Comparison of ENCODE assay signal across 14 cellular contexts in genomic region chr20:44079968-44080560, GRCh38.
DNase-seq lines count a peak whose midpoint lies in the region; ATAC-seq and TF ChIP-seq lines count a peak whose summit lies in the region.
"Had no signal": no experiment of that assay in that cellular context is flagged by ENCODE, and none has a peak within 500 bp of the region (broad histone marks: within the 10 kb centered on the region; RNA-seq: fewer than 3 reads in every experiment).

No MANE protein-coding gene starts in this region.

- no peaks in the 10 kb centered on the region for H3K36me3 Mint-ChIP-seq in CD4-positive, CD25-positive, alpha-beta regulatory T cell
- H3K36me3 Mint-ChIP-seq in HFFc6 (ENCODE audit: low read depth) = no peaks in the 10 kb centered on the region
- H3K36me3 Mint-ChIP-seq: activated naive CD8-positive, alpha-beta T cell treated with anti-CD3 and anti-CD28 coated beads, Interleukin-2, amount 10 ng/mL, durations not matched to agents 7 days and 5 days; T-cell had no signal

- no peaks in the 10 kb centered on the region for H3K4me1 ChIP-seq in CD4-positive, CD25-positive, alpha-beta regulatory T cell (ENCODE audit: control insufficient read depth, insufficient read depth, low read length, poor library complexity, severe bottlenecking)
- peaks cover 31% of the 10 kb centered on the region for H3K4me1 ChIP-seq in PC-3 (ENCODE audit: insufficient read depth, low read length)
- H3K4me1 ChIP-seq: pancreas, vagina had no signal

- H3K27ac Mint-ChIP-seq in CD4-positive, CD25-positive, alpha-beta regulatory T cell = peak overlapping the region; percentile 61 to 89 (median 86)
- H3K27ac Mint-ChIP-seq in HFFc6 = peak overlapping the region; percentile 72
- H3K27ac Mint-ChIP-seq: activated CD4-positive, alpha-beta memory T cell treated with anti-CD3 and anti-CD28 coated beads, Interleukin-2, amount 10 ng/mL, durations not matched to agents 7 days and 5 days; activated naive CD8-positive, alpha-beta T cell treated with anti-CD3 and anti-CD28 coated beads, Interleukin-2, amount 10 ng/mL, durations not matched to agents 7 days and 5 days; T-cell had no signal

- no peaks in the 10 kb centered on the region for H3K36me3 ChIP-seq in CD4-positive, CD25-positive, alpha-beta regulatory T cell (ENCODE audit: control insufficient read depth, insufficient read depth, low read length)
- H3K36me3 ChIP-seq in PC-3 (ENCODE audit: low read depth, low read length) = no peaks in the 10 kb centered on the region
- H3K36me3 ChIP-seq: pancreas, vagina had no signal

- no peaks in the 10 kb centered on the region for H3F3A ChIP-seq in PC-3 (ENCODE audit: low read length, unreplicated experiment)

- CTCF ChIA-PET in PC-3 (lab: Charles Lee) = interaction anchor here (0.6 to 2.0 kb wide), 10 partner anchors 11 to 542 kb away, joined by 3 to 20 read pairs (median 4); no protein-coding TSS in a partner anchor

- no peak overlapping the region for H2AFZ ChIP-seq in PC-3 (ENCODE audit: low read length)

- no peaks in the 10 kb centered on the region for H4K20me1 ChIP-seq in PC-3 (ENCODE audit: low read length)

- DNase-seq in CD4-positive, CD25-positive, alpha-beta regulatory T cell = no peak
- DNase-seq in HFFc6 (no peak), myocyte (ENCODE audit: low read depth) (peak; percentile 77), PC-3 (no peak)

- no peak overlapping the region for H3K4me3 Mint-ChIP-seq in CD4-positive, CD25-positive, alpha-beta regulatory T cell
- peak overlapping the region; percentile 30; the same call in 1 of the 2 replicates for H3K4me3 Mint-ChIP-seq in HFFc6
- H3K4me3 Mint-ChIP-seq: activated CD4-positive, alpha-beta memory T cell treated with anti-CD3 and anti-CD28 coated beads, Interleukin-2, amount 10 ng/mL, durations not matched to agents 7 days and 5 days; activated naive CD8-positive, alpha-beta T cell treated with anti-CD3 and anti-CD28 coated beads, Interleukin-2, amount 10 ng/mL, durations not matched to agents 7 days and 5 days; activated T-cell treated with anti-CD3 and anti-CD28 coated beads, Interleukin-2, amount 50 U/mL, for 4 hours had no signal

- no peak overlapping the region for H3K4me2 ChIP-seq in PC-3 (ENCODE audit: low read length)

- H3K27ac ChIP-seq in CD4-positive, CD25-positive, alpha-beta regulatory T cell (ENCODE audit: insufficient read depth, low read length, poor library complexity, severe bottlenecking) = no peak overlapping the region
- 0 out of 2 replicates have a peak overlapping the region, but pooled peaks have one; percentile 3 for H3K27ac ChIP-seq in VCaP
- H3K27ac ChIP-seq in PC-3 (ENCODE audit: low read length) = no peak overlapping the region
- H3K27ac ChIP-seq: pancreas, skin epidermis, vagina had no signal

- H3K27me3 Mint-ChIP-seq in CD4-positive, CD25-positive, alpha-beta regulatory T cell = no peaks in the 10 kb centered on the region
- peaks cover 2% of the 10 kb centered on the region; the same call in 1 of the 2 replicates for H3K27me3 Mint-ChIP-seq in HFFc6 (ENCODE audit: insufficient read depth)
- H3K27me3 Mint-ChIP-seq: T-cell had no signal

- TF ChIP-seq CTCF in HFFc6 (IDR thresholded peaks at IDR 0.05) = no peak
- TF ChIP-seq CTCF in VCaP (conservative IDR thresholded peaks at IDR 0.05) = no peak
- TF ChIP-seq CTCF in PC-3 (conservative IDR thresholded peaks at IDR 0.05; ENCODE audit: low read depth, low read length) = no peak

- H3K27me3 ChIP-seq in CD4-positive, CD25-positive, alpha-beta regulatory T cell (ENCODE audit: control insufficient read depth, insufficient read depth, low read length) = no peaks in the 10 kb centered on the region
- no peaks in the 10 kb centered on the region for H3K27me3 ChIP-seq in PC-3 (ENCODE audit: low read length)
- H3K27me3 ChIP-seq: pancreas, vagina had no signal

- no peak overlapping the region for H3K4me3 ChIP-seq in CD4-positive, CD25-positive, alpha-beta regulatory T cell (ENCODE audit: low read depth, low read length)
- no peak overlapping the region for H3K4me3 ChIP-seq in PC-3 (ENCODE audit: low read length)
- H3K4me3 ChIP-seq: pancreas, skin epidermis, vagina had no signal

- intact Hi-C loops in PC-3 (cut with micrococcal nuclease) = loop anchor here (1.0 to 5.0 kb wide), 6 partner anchors 24 to 543 kb away; no protein-coding TSS in a partner anchor

- BruUV-seq in PC-3 (replicated peaks; lab: Mats Ljungman, UMichigan) = no TSS peak

- no peaks in the 10 kb centered on the region for H3K79me2 ChIP-seq in PC-3 (ENCODE audit: low read length)

- H3K9me3 ChIP-seq in CD4-positive, CD25-positive, alpha-beta regulatory T cell (ENCODE audit: control insufficient read depth in 2 of 2, low read length in 2 of 2) = no peaks in the 10 kb centered on the region
- no peaks in the 10 kb centered on the region for H3K9me3 ChIP-seq in PC-3 (ENCODE audit: low read length)
- H3K9me3 ChIP-seq: pancreas, vagina had no signal

- no peak overlapping the region for H3K9ac ChIP-seq in PC-3 (ENCODE audit: low read length)

- peaks cover 0 to 23% (median 15%) of the 10 kb centered on the region in 4 donors for H3K4me1 Mint-ChIP-seq in CD4-positive, CD25-positive, alpha-beta regulatory T cell
- peaks cover 37% of the 10 kb centered on the region for H3K4me1 Mint-ChIP-seq in HFFc6 (ENCODE audit: low read depth)

- no peaks in the 10 kb centered on the region for H3K9me3 Mint-ChIP-seq in CD4-positive, CD25-positive, alpha-beta regulatory T cell
- no peaks in the 10 kb centered on the region for H3K9me3 Mint-ChIP-seq in HFFc6
- H3K9me3 Mint-ChIP-seq: activated CD4-positive, alpha-beta memory T cell treated with anti-CD3 and anti-CD28 coated beads, Interleukin-2, amount 10 ng/mL, durations not matched to agents 7 days and 5 days; activated naive CD8-positive, alpha-beta T cell treated with anti-CD3 and anti-CD28 coated beads, Interleukin-2, amount 10 ng/mL, durations not matched to agents 7 days and 5 days; activated T-cell treated with anti-CD3 and anti-CD28 coated beads, Interleukin-2, amount 50 U/mL, for 4 hours; T-cell had no signal

- no peaks in the 10 kb centered on the region for H3K9me2 ChIP-seq in PC-3 (replicated peaks; ENCODE audit: low read length)

- POLR2A ChIA-PET in PC-3 (lab: Charles Lee; ENCODE audit: unreplicated experiment) = interaction anchor here (0.5 kb wide), 1 partner anchor 521 kb away, joined by 4 read pairs; the partner anchor contains the start of gene SGK2

- no peak for ATAC-seq in CD4-positive, CD25-positive, alpha-beta regulatory T cell (ENCODE audit: low read depth in 2 of 2)
- no peak for ATAC-seq in PC-3
- no peak for ATAC-seq in HG03565 (IDR thresholded peaks at IDR 0.05; ENCODE audit: unreplicated experiment)
- no peak for ATAC-seq in GM18511 (IDR thresholded peaks at IDR 0.05; ENCODE audit: unreplicated experiment)
